In the genomic region with DNA sequence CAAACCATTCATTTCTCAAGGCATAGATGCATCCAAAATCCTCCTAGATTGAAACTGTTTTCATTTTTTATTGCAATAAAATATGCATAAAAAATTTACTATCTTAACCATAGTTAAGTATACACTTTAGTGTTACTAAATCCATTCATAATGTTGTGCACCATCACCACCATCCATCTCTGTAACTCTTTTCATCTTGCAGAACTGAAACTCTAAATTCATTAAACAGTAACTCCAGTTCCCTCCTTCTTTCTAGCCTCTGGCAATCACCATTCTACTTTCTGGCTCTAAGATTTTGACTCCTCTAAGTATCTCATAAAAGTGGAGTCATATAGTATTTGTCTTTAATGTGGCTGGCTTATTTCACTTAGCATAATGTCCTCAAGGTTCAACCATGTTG, we compare ENCODE assay signal across 25 cellular contexts.
A peak's percentile ranks its signal among the peaks of the same experiment; 100 is the strongest.
DNase-seq lines count a peak whose midpoint lies in the region; ATAC-seq lines count a peak whose summit lies in the region.
"Had no signal": no experiment of that assay in that cellular context is flagged by ENCODE, and none has a peak within 500 bp of the region (broad histone marks: within the 10 kb centered on the region; RNA-seq: fewer than 3 reads in every experiment).

No MANE protein-coding gene starts in this region.

- DNase-seq in NCI-H1092 (lab: John Stamatoyannopoulos, UW) (no peak), HUDEP-2 (lab: John Stamatoyannopoulos, UW; ENCODE audit: unreplicated experiment in 76 of 76) (no peak), SHP77 treated with DMSO at 0.1 percent for 48 hours (lab: John Stamatoyannopoulos, UW) (no peak)
- DNase-seq: activated CD4-positive, alpha-beta memory T cell treated with anti-CD3 and anti-CD28 coated beads for 36 hours; activated naive CD4-positive, alpha-beta T cell; activated T-cell treated with anti-CD3 and anti-CD28 coated beads for 4 hours; dorsolateral prefrontal cortex; foreskin fibroblast; H7; hippocampal formation; NCI-H1092 treated with DMSO at 0.1 percent for 48 hours; NCI-H526; OCI-M1; retina; SHP77; stimulated activated CD4-positive, alpha-beta T cell treated with anti-CD3 and anti-CD28 coated beads, Interleukin-12 subunit alpha, Interleukin-12 subunit beta, amount 100 ng/mL, for 4 hours; substantia nigra; T-helper 1 cell; uterus had no signal

- ATAC-seq in GM18517 (IDR thresholded peaks at IDR 0.05; ENCODE audit: unreplicated experiment): peak; percentile 79
- peak; percentile 84 for ATAC-seq in GM21381 (IDR thresholded peaks at IDR 0.05; ENCODE audit: unreplicated experiment)
- ATAC-seq in HG02970 (IDR thresholded peaks at IDR 0.05; ENCODE audit: low FRiP score, unreplicated experiment): peak; percentile 62
- peak; percentile 54 for ATAC-seq in HG03469 (IDR thresholded peaks at IDR 0.05; ENCODE audit: unreplicated experiment)
- ATAC-seq in GM18868 (IDR thresholded peaks at IDR 0.05; ENCODE audit: unreplicated experiment): no peak
- ATAC-seq: A549 had no signal
